Comparison of ENCODE assay signal across 13 cellular contexts in the genomic region with DNA sequence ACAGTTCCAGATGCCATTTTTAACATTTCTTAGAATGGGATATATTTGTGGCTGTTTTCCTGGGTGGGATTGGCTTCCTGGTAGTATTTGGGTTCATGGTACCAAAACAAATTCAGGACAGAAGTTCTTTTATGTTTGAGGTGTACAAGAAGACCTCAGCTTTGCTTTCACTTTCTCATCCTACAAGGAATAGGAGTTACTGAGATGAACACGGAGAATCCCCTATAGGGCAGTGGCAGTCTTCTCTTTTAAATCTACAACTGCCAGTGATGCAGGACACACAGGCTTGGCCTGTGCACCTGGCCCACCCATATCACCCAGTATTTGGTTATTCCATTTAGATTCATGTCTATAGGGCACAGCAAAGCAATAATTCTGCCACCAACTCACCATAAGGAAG. TPM values are rescaled to one million over a fixed set of nuclear protein-coding genes. Genes with fewer than 3 reads are reported as not detected.
DNase-seq lines count a peak whose midpoint lies in the region; ATAC-seq and TF ChIP-seq lines count a peak whose summit lies in the region.
"Had no signal": no experiment of that assay in that cellular context is flagged by ENCODE, and none has a peak within 500 bp of the region (broad histone marks: within the 10 kb centered on the region; RNA-seq: fewer than 3 reads in every experiment).

No MANE protein-coding gene starts in this region.

- H3K4me3 Mint-ChIP-seq in activated CD8-positive, alpha-beta memory T cell treated with anti-CD3 and anti-CD28 coated beads, Interleukin-2, amount 10 ng/mL, durations not matched to agents 7 days and 5 days, result no peak overlapping the region

- TF ChIP-seq POLR2A in body of pancreas (IDR thresholded peaks at IDR 0.05), result no peak

- H3K9me3 Mint-ChIP-seq in activated CD8-positive, alpha-beta memory T cell treated with anti-CD3 and anti-CD28 coated beads, Interleukin-2, amount 10 ng/mL, durations not matched to agents 7 days and 5 days (ENCODE audit: low read depth), result peaks cover 13% of the 10 kb centered on the region

- peaks cover 49% of the 10 kb centered on the region for H3K36me3 Mint-ChIP-seq in activated CD8-positive, alpha-beta memory T cell treated with anti-CD3 and anti-CD28 coated beads, Interleukin-2, amount 10 ng/mL, durations not matched to agents 7 days and 5 days

- no peaks in the 10 kb centered on the region for H3K27me3 Mint-ChIP-seq in activated CD8-positive, alpha-beta memory T cell treated with anti-CD3 and anti-CD28 coated beads, Interleukin-2, amount 10 ng/mL, durations not matched to agents 7 days and 5 days

- no peak overlapping the region for H3K27ac Mint-ChIP-seq in activated CD8-positive, alpha-beta memory T cell treated with anti-CD3 and anti-CD28 coated beads, Interleukin-2, amount 10 ng/mL, durations not matched to agents 7 days and 5 days

- peak; percentile 61 for ATAC-seq in activated CD8-positive, alpha-beta memory T cell treated with anti-CD3 and anti-CD28 coated beads, Interleukin-2, amount 10 ng/mL, durations not matched to agents 7 days and 5 days
- ATAC-seq in GM21619 (IDR thresholded peaks at IDR 0.05; ENCODE audit: unreplicated experiment) (peak; percentile 77), HG03354 (IDR thresholded peaks at IDR 0.05; ENCODE audit: poor library complexity, severe bottlenecking, unreplicated experiment) (peak; percentile 76), lower lobe of right lung (no peak), body of pancreas (no peak)
- peak; percentile 36 for ATAC-seq in stimulated activated naive CD8-positive, alpha-beta T cell treated with anti-CD3 and anti-CD28 coated beads, Interleukin-15, Interleukin-2, amounts not matched to agents 100 U/mL and 50 U/mL, for 24 hours
- ATAC-seq: upper lobe of right lung had no signal

- H3K4me1 ChIP-seq in lower lobe of right lung, result no peaks in the 10 kb centered on the region
- H3K4me1 ChIP-seq in body of pancreas, result no peaks in the 10 kb centered on the region
- H3K4me1 ChIP-seq: upper lobe of right lung had no signal

- CTCF ChIA-PET in activated CD8-positive, alpha-beta memory T cell treated with anti-CD3 and anti-CD28 coated beads, Interleukin-2, amount 10 ng/mL, durations not matched to agents 7 days and 5 days (lab: Charles Lee), result no interaction called here

- H3K9me3 ChIP-seq in lower lobe of right lung (peaks cover 23% of the 10 kb centered on the region), body of pancreas (no peaks in the 10 kb centered on the region)

- H3K4me3 ChIP-seq in lower lobe of right lung (no peak overlapping the region), body of pancreas (no peak overlapping the region)
- H3K4me3 ChIP-seq: upper lobe of right lung had no signal

- intact Hi-C loops in lower lobe of right lung (cut with DNase I), result no loop called here
- intact Hi-C loops in body of pancreas (cut with DNase I), result no loop called here

- no peak for DNase-seq in activated CD8-positive, alpha-beta memory T cell treated with anti-CD3 and anti-CD28 coated beads, Interleukin-2, amount 10 ng/mL, durations not matched to agents 7 days and 5 days
- no peak for DNase-seq in activated CD8-positive, alpha-beta memory T cell treated with anti-CD3 and anti-CD28 coated beads, Interleukin-2, amount 50 U/mL, for 4 hours
- DNase-seq in stimulated activated naive CD8-positive, alpha-beta T cell treated with anti-CD3 and anti-CD28 coated beads, Interleukin-15, Interleukin-2, amounts not matched to agents 100 U/mL and 50 U/mL, for 24 hours, result no peak
- DNase-seq in cerebellum (ENCODE audit: low spot score) (no peak), lower lobe of right lung (no peak), body of pancreas (no peak)
- DNase-seq: ACHN; effector CD4-positive, alpha-beta T cell; NCI-H2107; stimulated activated CD4-positive, alpha-beta T cell treated with anti-CD3 and anti-CD28 coated beads, Interleukin-4, amount 100 ng/mL, for 1 hour; upper lobe of right lung had no signal

- no peaks in the 10 kb centered on the region for H3K36me3 ChIP-seq in lower lobe of right lung
- H3K36me3 ChIP-seq in body of pancreas (replicated peaks in 1 of 2; ENCODE audit: insufficient read depth in 1 of 2, low read depth in 2 of 2), result no peaks in the 10 kb centered on the region
- H3K36me3 ChIP-seq: upper lobe of right lung had no signal

- WGBS in body of pancreas, 2 donors, result 95 to 96% methylated on average over 1 of the region's 1 CpG

- H3K27me3 ChIP-seq in lower lobe of right lung (ENCODE audit: low read depth) (no peaks in the 10 kb centered on the region), body of pancreas (no peaks in the 10 kb centered on the region)
- H3K27me3 ChIP-seq: upper lobe of right lung had no signal

- TF ChIP-seq CTCF in lower lobe of right lung (IDR thresholded peaks at IDR 0.05) (no peak), body of pancreas (IDR thresholded peaks at IDR 0.05) (no peak)

- H3K27ac ChIP-seq in lower lobe of right lung, result no peak overlapping the region
- H3K27ac ChIP-seq in body of pancreas, result no peak overlapping the region
- H3K27ac ChIP-seq: upper lobe of right lung had no signal

- H3K4me1 Mint-ChIP-seq in activated CD8-positive, alpha-beta memory T cell treated with anti-CD3 and anti-CD28 coated beads, Interleukin-2, amount 10 ng/mL, durations not matched to agents 7 days and 5 days, result peaks cover 20% of the 10 kb centered on the region

RNA-seq across cellular contexts. Expression of gene SLC10A7, which starts 35.2 kb away (rescaled TPM):
- 10 to 100 TPM; 21.4 to 23.9 TPM for total RNA-seq in activated CD8-positive, alpha-beta memory T cell treated with anti-CD3 and anti-CD28 coated beads, Interleukin-2, amount 10 ng/mL, durations not matched to agents 7 days and 5 days
- total RNA-seq in cerebellum (21.1 TPM), lower lobe of right lung (23.5 TPM), body of pancreas (10 to 100 TPM; 10.4 to 13.5 TPM)

Comparison
In these comparisons a context has a peak if more than half of its experiments do, and no peak if none do; other contexts are left out.
1. ATAC-seq: peak in activated CD8-positive, alpha-beta memory T cell treated with anti-CD3 and anti-CD28 coated beads, Interleukin-2, amount 10 ng/mL, durations not matched to agents 7 days and 5 days (single experiment), GM21619 (single experiment), HG03354 (single experiment) and stimulated activated naive CD8-positive, alpha-beta T cell treated with anti-CD3 and anti-CD28 coated beads, Interleukin-15, Interleukin-2, amounts not matched to agents 100 U/mL and 50 U/mL, for 24 hours (single experiment); none in lower lobe of right lung (0 of 2) and body of pancreas (single experiment).